8 cellular contexts compared by ENCODE assay signal in the genomic region with DNA sequence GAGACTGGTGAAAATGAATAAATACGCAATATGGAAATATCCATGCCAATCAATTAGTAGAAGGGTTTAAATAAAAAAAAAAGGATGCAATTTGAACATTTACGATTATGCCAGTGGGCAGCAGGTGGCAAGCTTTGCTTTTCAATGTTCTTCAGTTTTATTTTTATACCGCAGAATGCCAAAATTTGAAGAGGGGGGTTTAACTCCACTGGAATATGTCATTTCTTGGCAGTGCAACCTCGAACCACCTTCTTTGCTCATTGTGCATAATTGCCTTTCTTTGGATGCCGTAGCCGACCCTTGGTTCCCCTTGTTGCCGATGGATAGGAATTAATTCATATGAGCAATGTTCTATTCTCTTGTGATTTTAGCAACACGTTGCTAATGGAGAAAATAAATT.
DNase-seq lines count a peak whose midpoint lies in the region; ATAC-seq, FAIRE-seq and TF ChIP-seq lines count a peak whose summit lies in the region.

No MANE protein-coding gene starts in this region.

- 65% methylated on average over 8 of the region's 8 CpGs for WGBS in A549 (ENCODE audit: missing lambda C conversion rate)

- TF ChIP-seq CTCF in A549 (IDR thresholded peaks at IDR 0.05) (peak; percentile 82), brain (conservative IDR thresholded peaks at IDR 0.05) (peak; percentile 42 to 66)

- H3K4me3 ChIP-seq in A549 = no peak overlapping the region

- H3K27ac Mint-ChIP-seq in brain = peak overlapping the region in 4 of 5 experiments; percentile 15 to 79 (median 57)
- no peak overlapping the region for H3K27ac Mint-ChIP-seq in activated T-cell treated with anti-CD3 and anti-CD28 coated beads, Interleukin-2, amount 50 U/mL, for 24 hours
- no peak overlapping the region for H3K27ac Mint-ChIP-seq in effector memory CD8-positive, alpha-beta T cell

- peaks cover 4% of the 10 kb centered on the region; the same call in 1 of the 3 replicates for H3K4me1 ChIP-seq in A549

- TF ChIP-seq RAD21 in A549 (conservative IDR thresholded peaks at IDR 0.05 in 1 of 2, IDR thresholded peaks at IDR 0.05 in 1 of 2) = peak; percentile 88 to 95

- POLR2A ChIA-PET in A549 (lab: Yijun Ruan, JAX) = no interaction called here

- H3K36me3 Mint-ChIP-seq in brain = no peaks in the 10 kb centered on the region
- no peaks in the 10 kb centered on the region for H3K36me3 Mint-ChIP-seq in activated T-cell treated with anti-CD3 and anti-CD28 coated beads, Interleukin-2, amount 50 U/mL, for 24 hours (ENCODE audit: low read depth)
- H3K36me3 Mint-ChIP-seq in effector memory CD8-positive, alpha-beta T cell (ENCODE audit: insufficient read depth) = no peaks in the 10 kb centered on the region

- peak overlapping the region in 1 of 2 experiments; percentile 1; a peak in 1 of 6 replicates for H3K27ac ChIP-seq in A549

- no peak for TF ChIP-seq POLR2A in A549 (IDR thresholded peaks at IDR 0.05; ENCODE audit: low read length)

- H3K4me1 Mint-ChIP-seq in brain = peaks cover 50% of the 10 kb centered on the region
- H3K4me1 Mint-ChIP-seq in activated T-cell treated with anti-CD3 and anti-CD28 coated beads, Interleukin-2, amount 50 U/mL, for 24 hours (ENCODE audit: low read depth) = no peaks in the 10 kb centered on the region
- H3K4me1 Mint-ChIP-seq in effector memory CD8-positive, alpha-beta T cell (ENCODE audit: low read depth in 2 of 2) = no peaks in the 10 kb centered on the region

- ATAC-seq in A549 (no peak), HG03025 (IDR thresholded peaks at IDR 0.05; ENCODE audit: low FRiP score, unreplicated experiment) (no peak), HG03280 (IDR thresholded peaks at IDR 0.05; ENCODE audit: unreplicated experiment) (no peak)
- ATAC-seq in effector memory CD8-positive, alpha-beta T cell (replicated peaks) = no peak

- FAIRE-seq in A549 (lab: Jason Lieb, UNC) = no peak

- H3K9me3 Mint-ChIP-seq in brain = no peaks in the 10 kb centered on the region
- H3K9me3 Mint-ChIP-seq in activated T-cell treated with anti-CD3 and anti-CD28 coated beads, Interleukin-2, amount 50 U/mL, for 24 hours = no peaks in the 10 kb centered on the region
- no peaks in the 10 kb centered on the region for H3K9me3 Mint-ChIP-seq in effector memory CD8-positive, alpha-beta T cell

- DNase-seq in A549 (ENCODE audit: low read depth in 1 of 2, low spot score in 1 of 2) = peak in 1 of 2 experiments; percentile 40
- peak; percentile 54 for DNase-seq in LHCN-M2 (ENCODE audit: low read depth)
- peak; percentile 21 for DNase-seq in kidney glomerular epithelial cell (lab: John Stamatoyannopoulos, UW)
- DNase-seq in activated T-cell treated with anti-CD3 and anti-CD28 coated beads, Interleukin-2, amount 50 U/mL, for 24 hours = no peak
- no peak for DNase-seq in effector memory CD8-positive, alpha-beta T cell

- CTCF ChIA-PET in A549 (lab: Yijun Ruan, JAX) = interaction anchor here (0.7 to 7.5 kb wide), 45 partner anchors 10 to 554 kb away, joined by 3 to 88 read pairs (median 5); a partner anchor contains a TSS

- peak overlapping the region in 2 of 5 experiments; percentile 31 to 73 for H3K4me3 Mint-ChIP-seq in brain
- H3K4me3 Mint-ChIP-seq in activated T-cell treated with anti-CD3 and anti-CD28 coated beads, Interleukin-2, amount 50 U/mL, for 24 hours = no peak overlapping the region
- no peak overlapping the region for H3K4me3 Mint-ChIP-seq in effector memory CD8-positive, alpha-beta T cell

- peaks cover 2% of the 10 kb centered on the region for H3K27me3 Mint-ChIP-seq in brain
- no peaks in the 10 kb centered on the region for H3K27me3 Mint-ChIP-seq in activated T-cell treated with anti-CD3 and anti-CD28 coated beads, Interleukin-2, amount 50 U/mL, for 24 hours
- peaks cover 16 to 21% of the 10 kb centered on the region in 2 donors for H3K27me3 Mint-ChIP-seq in effector memory CD8-positive, alpha-beta T cell

- TF ChIP-seq EP300 in A549 (IDR thresholded peaks at IDR 0.05) = no peak

- H3K4me2 ChIP-seq in A549 = no peak overlapping the region

- H3K9me3 ChIP-seq in A549 = no peaks in the 10 kb centered on the region

TF ChIP-seq in A549, 52 proteins besides CTCF, POLR2A, EP300 and RAD21:
- TF ChIP-seq MAZ (IDR thresholded peaks at IDR 0.05; ENCODE audit: borderline replicate concordance, low read depth, low read length) (no peak), ZNF302 (CRISPR knock-in tag; IDR thresholded peaks at IDR 0.05) (no peak), SMC3 (IDR thresholded peaks at IDR 0.05) (peak; percentile 99), GATA3 (IDR thresholded peaks at IDR 0.05; ENCODE audit: borderline replicate concordance) (no peak), ZC3H11A (IDR thresholded peaks at IDR 0.05) (no peak), NFE2L2 (conservative IDR thresholded peaks at IDR 0.05; ENCODE audit: low read length) (no peak)
- TF ChIP-seq, protein P1, sequence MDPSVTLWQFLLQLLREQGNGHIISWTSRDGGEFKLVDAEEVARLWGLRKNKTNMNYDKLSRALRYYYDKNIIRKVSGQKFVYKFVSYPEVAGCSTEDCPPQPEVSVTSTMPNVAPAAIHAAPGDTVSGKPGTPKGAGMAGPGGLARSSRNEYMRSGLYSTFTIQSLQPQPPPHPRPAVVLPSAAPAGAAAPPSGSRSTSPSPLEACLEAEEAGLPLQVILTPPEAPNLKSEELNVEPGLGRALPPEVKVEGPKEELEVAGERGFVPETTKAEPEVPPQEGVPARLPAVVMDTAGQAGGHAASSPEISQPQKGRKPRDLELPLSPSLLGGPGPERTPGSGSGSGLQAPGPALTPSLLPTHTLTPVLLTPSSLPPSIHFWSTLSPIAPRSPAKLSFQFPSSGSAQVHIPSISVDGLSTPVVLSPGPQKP (IDR thresholded peaks at IDR 0.05; ENCODE audit: low read depth, low read length) = no peak
- TF ChIP-seq, protein P2, sequence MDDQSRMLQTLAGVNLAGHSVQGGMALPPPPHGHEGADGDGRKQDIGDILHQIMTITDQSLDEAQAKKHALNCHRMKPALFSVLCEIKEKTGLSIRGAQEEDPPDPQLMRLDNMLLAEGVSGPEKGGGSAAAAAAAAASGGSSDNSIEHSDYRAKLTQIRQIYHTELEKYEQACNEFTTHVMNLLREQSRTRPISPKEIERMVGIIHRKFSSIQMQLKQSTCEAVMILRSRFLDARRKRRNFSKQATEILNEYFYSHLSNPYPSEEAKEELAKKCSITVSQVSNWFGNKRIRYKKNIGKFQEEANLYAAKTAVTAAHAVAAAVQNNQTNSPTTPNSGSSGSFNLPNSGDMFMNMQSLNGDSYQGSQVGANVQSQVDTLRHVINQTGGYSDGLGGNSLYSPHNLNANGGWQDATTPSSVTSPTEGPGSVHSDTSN (IDR thresholded peaks at IDR 0.05) = no peak
- TF ChIP-seq, protein P3, sequence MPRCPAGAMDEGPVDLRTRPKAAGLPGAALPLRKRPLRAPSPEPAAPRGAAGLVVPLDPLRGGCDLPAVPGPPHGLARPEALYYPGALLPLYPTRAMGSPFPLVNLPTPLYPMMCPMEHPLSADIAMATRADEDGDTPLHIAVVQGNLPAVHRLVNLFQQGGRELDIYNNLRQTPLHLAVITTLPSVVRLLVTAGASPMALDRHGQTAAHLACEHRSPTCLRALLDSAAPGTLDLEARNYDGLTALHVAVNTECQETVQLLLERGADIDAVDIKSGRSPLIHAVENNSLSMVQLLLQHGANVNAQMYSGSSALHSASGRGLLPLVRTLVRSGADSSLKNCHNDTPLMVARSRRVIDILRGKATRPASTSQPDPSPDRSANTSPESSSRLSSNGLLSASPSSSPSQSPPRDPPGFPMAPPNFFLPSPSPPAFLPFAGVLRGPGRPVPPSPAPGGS (IDR thresholded peaks at IDR 0.05) = no peak

Comparison
In these comparisons a context has a peak if more than half of its experiments do, and no peak if none do; other contexts are left out.
1. DNase-seq: peak in LHCN-M2 (single experiment) and kidney glomerular epithelial cell (single experiment); none in activated T-cell treated with anti-CD3 and anti-CD28 coated beads, Interleukin-2, amount 50 U/mL, for 24 hours (single experiment) and effector memory CD8-positive, alpha-beta T cell (0 of 3).
2. H3K27ac Mint-ChIP-seq: peak in brain (4 of 5); none in activated T-cell treated with anti-CD3 and anti-CD28 coated beads, Interleukin-2, amount 50 U/mL, for 24 hours (single experiment) and effector memory CD8-positive, alpha-beta T cell (0 of 2).